ENCODE assay signal across 11 cellular contexts in genomic region chr1:119784127-119784781, GRCh38. TPM values are rescaled to one million over a fixed set of nuclear protein-coding genes. Genes with fewer than 3 reads are reported as not detected.
DNase-seq lines count a peak whose midpoint lies in the region; TF ChIP-seq lines count a peak whose summit lies in the region.
"Had no signal": no experiment of that assay in that cellular context is flagged by ENCODE, and none has a peak within 500 bp of the region (broad histone marks: within the 10 kb centered on the region; RNA-seq: fewer than 3 reads in every experiment).

No MANE protein-coding gene starts in this region.

- H3K4me1 ChIP-seq in PC-9 (replicated peaks; ENCODE audit: insufficient read depth) = peaks cover 98% of the 10 kb centered on the region
- H3K4me1 ChIP-seq in trophoblast cell (ENCODE audit: control insufficient read depth in 1 of 2, insufficient read depth in 2 of 2, low read length in 2 of 2) = peaks cover 6 to 16% of the 10 kb centered on the region in 2 experiments
- H3K4me1 ChIP-seq in SK-N-SH (ENCODE audit: control insufficient read depth in 1 of 2, insufficient read depth in 2 of 2, low read depth in 1 of 2, low read length in 1 of 2) = peaks cover 0 to 5% of the 10 kb centered on the region in 2 experiments; a peak in 1 of 4 replicates
- no peaks in the 10 kb centered on the region for H3K4me1 ChIP-seq in Karpas-422 (ENCODE audit: low read length)

- H3K4me2 ChIP-seq in PC-9 (peak overlapping the region; percentile 71), trophoblast cell (ENCODE audit: low read length) (no peak overlapping the region), SK-N-SH (no peak overlapping the region), Karpas-422 (ENCODE audit: low read depth, low read length, poor library complexity, severe bottlenecking) (no peak overlapping the region)

- peaks cover 0 to 2% (median 0%) of the 10 kb centered on the region in 3 donors for H3K27me3 Mint-ChIP-seq in CD14-positive monocyte (ENCODE audit: low read depth in 3 of 3)

- intact Hi-C loops in CD14-positive monocyte (cut with micrococcal nuclease) (no loop called here), PC-9 (cut with micrococcal nuclease; ENCODE audit: unreplicated experiment) (no loop called here)

- H3K79me2 ChIP-seq in PC-9 (ENCODE audit: low read depth) (no peaks in the 10 kb centered on the region), trophoblast cell (ENCODE audit: control insufficient read depth, insufficient read depth, low read length, poor library complexity) (peaks cover 2% of the 10 kb centered on the region), SK-N-SH (ENCODE audit: insufficient read depth) (no peaks in the 10 kb centered on the region), Karpas-422 (ENCODE audit: low read length) (no peaks in the 10 kb centered on the region)

- H4K91ac ChIP-seq in trophoblast cell (ENCODE audit: low read depth, low read length) = no peak overlapping the region

- peaks cover 54% of the 10 kb centered on the region for H3K4me1 Mint-ChIP-seq in CD14-positive monocyte

- H3K4me3 Mint-ChIP-seq in CD14-positive monocyte = no peak overlapping the region

- TF ChIP-seq CTCF in CD14-positive monocyte (IDR thresholded peaks at IDR 0.05) (no peak), PC-9 (conservative IDR thresholded peaks at IDR 0.05) (no peak), brain microvascular endothelial cell (IDR thresholded peaks at IDR 0.05; ENCODE audit: low read depth, low read length, missing control alignments) (no peak), SK-N-SH (IDR thresholded peaks at IDR 0.05) (no peak)

- no peak overlapping the region for H2BK12ac ChIP-seq in trophoblast cell (ENCODE audit: low read length)

- no peak for TF ChIP-seq RAD21 in SK-N-SH (IDR thresholded peaks at IDR 0.05; ENCODE audit: low read length)

- H3K27ac Mint-ChIP-seq in CD14-positive monocyte = peak overlapping the region in 5 of 7 donors; percentile 30 to 77 (median 62)

- no peak overlapping the region for H4K12ac ChIP-seq in trophoblast cell (ENCODE audit: low read depth, low read length)

- DNase-seq in CD14-positive monocyte (ENCODE audit: low spot score) (no peak), PC-9 (no peak), fibroblast of the conjunctiva (ENCODE audit: low read depth) (peak; percentile 24), trophoblast cell (peak; percentile 79 to 87), NCI-H345 (lab: John Stamatoyannopoulos, UW) (no peak), brain microvascular endothelial cell (no peak), SK-N-SH (no peak), Karpas-422 (no peak)
- DNase-seq: mesendoderm, NCI-H1417 had no signal

- H3K9ac ChIP-seq in trophoblast cell (ENCODE audit: low read length) = no peak overlapping the region
- H3K9ac ChIP-seq in SK-N-SH = no peak overlapping the region
- no peak overlapping the region for H3K9ac ChIP-seq in Karpas-422 (ENCODE audit: low read length)

- H3K4me3 ChIP-seq in PC-9 (no peak overlapping the region), trophoblast cell (ENCODE audit: low read depth, low read length) (peak overlapping the region; percentile 8), brain microvascular endothelial cell (ENCODE audit: low read depth, low read length) (no peak overlapping the region), SK-N-SH (ENCODE audit: low read depth in 2 of 2, low read length in 1 of 2) (no peak overlapping the region), Karpas-422 (ENCODE audit: low read length) (no peak overlapping the region)

- H3K36me3 Mint-ChIP-seq in CD14-positive monocyte = no peaks in the 10 kb centered on the region

- peaks cover 3% of the 10 kb centered on the region for H3K79me1 ChIP-seq in trophoblast cell (ENCODE audit: low read length)

- H3K27ac ChIP-seq in PC-9 = no peak overlapping the region
- no peak overlapping the region for H3K27ac ChIP-seq in trophoblast cell (ENCODE audit: low read depth, low read length)
- no peak overlapping the region for H3K27ac ChIP-seq in brain microvascular endothelial cell
- H3K27ac ChIP-seq in SK-N-SH (ENCODE audit: low read depth in 2 of 2, low read length in 1 of 2) = no peak overlapping the region
- H3K27ac ChIP-seq in Karpas-422 (ENCODE audit: low read length) = no peak overlapping the region
- H3K27ac ChIP-seq: C4-2B had no signal

- H3K4ac ChIP-seq in trophoblast cell (ENCODE audit: low read depth, low read length) = no peak overlapping the region

- no peak overlapping the region for H4K8ac ChIP-seq in trophoblast cell (ENCODE audit: low read depth, low read length)

- H3K27me3 ChIP-seq in PC-9 (ENCODE audit: insufficient read depth, low read depth) (no peaks in the 10 kb centered on the region), trophoblast cell (ENCODE audit: insufficient read depth, low read length) (no peaks in the 10 kb centered on the region), brain microvascular endothelial cell (replicated peaks) (no peaks in the 10 kb centered on the region), SK-N-SH (ENCODE audit: insufficient read depth) (peaks cover 4% of the 10 kb centered on the region; the same call in 1 of the 2 replicates), Karpas-422 (ENCODE audit: low read length) (no peaks in the 10 kb centered on the region)

- H2AFZ ChIP-seq in PC-9 (no peak overlapping the region), trophoblast cell (ENCODE audit: insufficient read depth, low read length, poor library complexity) (no peak overlapping the region), SK-N-SH (ENCODE audit: low read depth) (no peak overlapping the region), Karpas-422 (ENCODE audit: low read length) (no peak overlapping the region)

- in situ Hi-C loops in brain microvascular endothelial cell (cut with HindIII; ENCODE audit: low pct_ligation_motif_present, low sequenced_read_pairs) = no loop called here

- H2BK120ac ChIP-seq in trophoblast cell (ENCODE audit: insufficient read depth, low read length, poor library complexity) = no peak overlapping the region

- no peaks in the 10 kb centered on the region for H3K36me3 ChIP-seq in PC-9 (ENCODE audit: low read depth)
- H3K36me3 ChIP-seq in trophoblast cell (ENCODE audit: control insufficient read depth in 1 of 2, insufficient read depth in 2 of 2, low read length in 2 of 2) = no peaks in the 10 kb centered on the region
- H3K36me3 ChIP-seq in brain microvascular endothelial cell (replicated peaks) = no peaks in the 10 kb centered on the region
- no peaks in the 10 kb centered on the region for H3K36me3 ChIP-seq in SK-N-SH (replicated peaks in 1 of 2; ENCODE audit: control insufficient read depth in 1 of 2, insufficient read depth in 2 of 2, low read length in 1 of 2)
- no peaks in the 10 kb centered on the region for H3K36me3 ChIP-seq in Karpas-422 (ENCODE audit: insufficient read depth, low read length)

- H2BK5ac ChIP-seq in trophoblast cell (ENCODE audit: low read depth, low read length, poor library complexity) = no peak overlapping the region

- H3K14ac ChIP-seq in trophoblast cell (ENCODE audit: low read length) = no peak overlapping the region

- CTCF ChIA-PET in PC-9 (lab: Charles Lee) (no interaction called here), SK-N-SH (lab: Yijun Ruan, JAX) (no interaction called here)

- H3F3A ChIP-seq in PC-9 (ENCODE audit: insufficient read depth, low read depth) (peaks cover 83% of the 10 kb centered on the region), SK-N-SH (replicated peaks; ENCODE audit: insufficient read depth) (no peaks in the 10 kb centered on the region)

- H3K9me2 ChIP-seq in PC-9 (ENCODE audit: insufficient read depth) (0 out of 2 replicates have a peak, but pooled peaks cover 1% of the 10 kb centered on the region), SK-N-SH (no peaks in the 10 kb centered on the region), Karpas-422 (replicated peaks; ENCODE audit: insufficient read depth, low read length) (no peaks in the 10 kb centered on the region)

- no peak overlapping the region for H3K18ac ChIP-seq in trophoblast cell (ENCODE audit: low read length)

- no peaks in the 10 kb centered on the region for H3K9me3 ChIP-seq in PC-9 (ENCODE audit: insufficient read depth, low read depth)
- H3K9me3 ChIP-seq in trophoblast cell (ENCODE audit: insufficient read depth, low read depth, low read length) = no peaks in the 10 kb centered on the region
- no peaks in the 10 kb centered on the region for H3K9me3 ChIP-seq in SK-N-SH
- H3K9me3 ChIP-seq in Karpas-422 (ENCODE audit: low read length) = no peaks in the 10 kb centered on the region

- H4K20me1 ChIP-seq in PC-9 (ENCODE audit: insufficient read depth) = no peaks in the 10 kb centered on the region
- no peaks in the 10 kb centered on the region for H4K20me1 ChIP-seq in SK-N-SH (ENCODE audit: insufficient read depth)
- H4K20me1 ChIP-seq in Karpas-422 (ENCODE audit: insufficient read depth, low read depth, low read length) = no peaks in the 10 kb centered on the region

- no TSS peak for BruUV-seq in PC-9 (replicated peaks; lab: Mats Ljungman, UMichigan)

- H2AK5ac ChIP-seq in trophoblast cell (ENCODE audit: low read length) = no peak overlapping the region

- H3K23ac ChIP-seq in trophoblast cell (ENCODE audit: low read length) = no peak overlapping the region

- POLR2A ChIA-PET in PC-9 (lab: Charles Lee; ENCODE audit: unreplicated experiment) (interaction anchor here (0.6 kb wide), 1 partner anchor 1876 kb away, joined by 4 read pairs; no protein-coding TSS in a partner anchor), SK-N-SH (lab: Yijun Ruan, JAX) (no interaction called here)

- no peak for TF ChIP-seq EP300 in SK-N-SH (IDR thresholded peaks at IDR 0.05; ENCODE audit: borderline replicate concordance in 1 of 2, low read depth in 1 of 2, low read length in 1 of 2)

- no CpG with 5 or more reads among the region's 4 CpGs for WGBS in trophoblast cell (ENCODE audit: extremely low coverage, insufficient coverage, insufficient read length)
- WGBS in SK-N-SH (ENCODE audit: low lambda C conversion rate) = 55% methylated on average over 4 of the region's 4 CpGs

- peaks cover 0 to 2% (median 0%) of the 10 kb centered on the region in 7 donors for H3K9me3 Mint-ChIP-seq in CD14-positive monocyte

TF ChIP-seq in SK-N-SH, 30 proteins besides CTCF, POLR2A, EP300 and RAD21 (continues in another document):
- no peak for TF ChIP-seq FOXJ3 (CRISPR knock-in tag; IDR thresholded peaks at IDR 0.05)

RNA-seq across cellular contexts. Expression of gene HMGCS2, which starts 15.5 kb away (rescaled TPM):
- polyA plus RNA-seq in CD14-positive monocyte (not detected), SK-N-SH (2012; rRNA removed) (not detected in 2 replicates)
- total RNA-seq in PC-9 (2021) = not detected in 2 replicates
- 0.07 TPM in 1 of 2 replicates, not detected in the other for polyA plus RNA-seq in trophoblast cell (2013)
- not detected in 2 replicates for polyA plus RNA-seq in SK-N-SH (2012; cell fraction: cytosol; rRNA removed)
- not detected in 2 replicates for polyA plus RNA-seq in SK-N-SH (2012; cell fraction: nucleus; rRNA removed)
- not detected in 2 replicates for total RNA-seq in Karpas-422 (2014; rRNA removed; shearing (Covaris generic); ENCODE audit: low replicate concordance)

RNA-seq across cellular contexts. Expression of gene REG4, which starts 27.0 kb away (rescaled TPM):
- polyA plus RNA-seq in CD14-positive monocyte (not detected), SK-N-SH (2012; rRNA removed) (not detected in 2 replicates)
- total RNA-seq in PC-9 (2021) = not detected in 2 replicates
- polyA plus RNA-seq in trophoblast cell (2013) = not detected in 2 replicates
- polyA plus RNA-seq in SK-N-SH (2012; cell fraction: cytosol; rRNA removed) = 0.03 TPM in 1 of 2 replicates, not detected in the other
- not detected in 2 replicates for polyA plus RNA-seq in SK-N-SH (2012; cell fraction: nucleus; rRNA removed)
- not detected in 2 replicates for total RNA-seq in Karpas-422 (2014; rRNA removed; shearing (Covaris generic); ENCODE audit: low replicate concordance)

Comparison
In these comparisons a context has a peak if more than half of its experiments do, and no peak if none do; other contexts are left out.
1. DNase-seq: peak in fibroblast of the conjunctiva (single experiment) and trophoblast cell (2 of 2); none in CD14-positive monocyte (single experiment), PC-9 (0 of 2), NCI-H345 (single experiment), brain microvascular endothelial cell (single experiment), SK-N-SH (single experiment) and Karpas-422 (single experiment).